ENCODE assay signal across 14 cellular contexts in genomic region chr6:56516003-56516402, GRCh38.
"Had no signal": no experiment of that assay in that cellular context is flagged by ENCODE, and none has a peak within 500 bp of the region (broad histone marks: within the 10 kb centered on the region; RNA-seq: fewer than 3 reads in every experiment).

No MANE protein-coding gene starts in this region.

- H3K27ac Mint-ChIP-seq: activated CD4-positive, alpha-beta T cell treated with anti-CD3 and anti-CD28 coated beads, Interleukin-2, amount 10 ng/mL, durations not matched to agents 7 days and 5 days; stimulated activated naive B cell treated with anti-CD40 and anti-IgM and Interleukin-4, amounts not matched to agents 10 μg/mL and 1 μg/mL and 100 μg/mL, for 72 hours had no signal

- H3K27me3 Mint-ChIP-seq: activated CD4-positive, alpha-beta T cell treated with anti-CD3 and anti-CD28 coated beads, Interleukin-2, amount 10 ng/mL, durations not matched to agents 7 days and 5 days; stimulated activated naive B cell treated with anti-CD40 and anti-IgM and Interleukin-4, amounts not matched to agents 10 μg/mL and 1 μg/mL and 100 μg/mL, for 72 hours had no signal

- H3K9me3 Mint-ChIP-seq: activated CD4-positive, alpha-beta T cell treated with anti-CD3 and anti-CD28 coated beads, Interleukin-2, amount 10 ng/mL, durations not matched to agents 7 days and 5 days; neural crest cell had no signal

- H3K27me3 ChIP-seq: adrenal gland, body of pancreas, esophagus squamous epithelium, heart left ventricle had no signal

- H3K4me1 Mint-ChIP-seq: neural crest cell had no signal

- DNase-seq: activated CD4-positive, alpha-beta T cell treated with anti-CD3 and anti-CD28 coated beads, Interleukin-2, amount 10 ng/mL, durations not matched to agents 7 days and 5 days; activated CD4-positive, CD25-positive, alpha-beta regulatory T cell; activated naive CD4-positive, alpha-beta T cell treated with anti-CD3 and anti-CD28 coated beads, Interleukin-2, amount 50 U/mL, for 16 hours; adrenal gland; dermis blood vessel endothelial cell; esophagus squamous epithelium; foreskin fibroblast; heart left ventricle; stimulated activated CD4-positive, alpha-beta T cell treated with anti-CD3 and anti-CD28 coated beads, Interleukin-15, amount 100 ng/mL, for 24 hours; stimulated activated naive B cell treated with anti-CD40 and anti-IgM and Interleukin-4, amounts not matched to agents 10 μg/mL and 1 μg/mL and 100 μg/mL, for 72 hours; trophoblast cell had no signal

- H3K36me3 Mint-ChIP-seq: stimulated activated naive B cell treated with anti-CD40 and anti-IgM and Interleukin-4, amounts not matched to agents 10 μg/mL and 1 μg/mL and 100 μg/mL, for 72 hours had no signal

- FAIRE-seq: endometrium had no signal

- H3K9me3 ChIP-seq: adrenal gland, body of pancreas, esophagus squamous epithelium, heart left ventricle had no signal

- H3K4me3 Mint-ChIP-seq: activated CD4-positive, alpha-beta T cell treated with anti-CD3 and anti-CD28 coated beads, Interleukin-2, amount 10 ng/mL, durations not matched to agents 7 days and 5 days; neural crest cell; stimulated activated naive B cell treated with anti-CD40 and anti-IgM and Interleukin-4, amounts not matched to agents 10 μg/mL and 1 μg/mL and 100 μg/mL, for 72 hours had no signal

- ATAC-seq: body of pancreas; heart left ventricle; stimulated activated naive B cell treated with anti-CD40 and anti-IgM and Interleukin-4, amounts not matched to agents 10 μg/mL and 1 μg/mL and 100 μg/mL, for 72 hours had no signal

- H3K4me3 ChIP-seq: adrenal gland, body of pancreas, esophagus squamous epithelium, heart left ventricle had no signal
